ENCODE assay signal across 20 cellular contexts in the genomic region with DNA sequence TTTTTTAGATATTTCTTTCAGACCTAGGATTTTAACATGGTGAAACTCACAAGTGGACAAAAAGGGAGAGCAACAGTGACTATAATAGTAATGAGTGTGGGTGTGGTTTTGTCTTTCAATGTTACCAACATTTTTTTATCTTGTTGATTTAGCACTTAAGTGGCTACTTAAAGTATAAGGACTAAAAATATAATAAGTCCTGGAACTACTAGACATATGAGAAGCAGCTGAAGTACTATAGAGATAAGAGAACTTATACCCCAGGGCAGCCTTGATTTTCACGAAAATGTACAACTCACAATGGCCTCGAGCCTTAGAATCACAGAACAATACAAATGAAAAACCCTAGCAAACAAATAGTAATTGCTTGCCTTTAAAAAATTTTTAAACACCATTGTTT.
"Had no signal": no experiment of that assay in that cellular context is flagged by ENCODE, and none has a peak within 500 bp of the region (broad histone marks: within the 10 kb centered on the region; RNA-seq: fewer than 3 reads in every experiment).

No MANE protein-coding gene starts in this region.

- H3K27me3 ChIP-seq: body of pancreas, colonic mucosa, esophagus squamous epithelium, neutrophil, sigmoid colon, spleen had no signal

- H3K27ac ChIP-seq: body of pancreas, colonic mucosa, esophagus squamous epithelium, neutrophil, parathyroid adenoma, sigmoid colon, spleen, thoracic aorta had no signal

- H3K36me3 ChIP-seq: colonic mucosa, esophagus squamous epithelium, neutrophil, sigmoid colon, spleen, thoracic aorta had no signal

- H3K4me3 ChIP-seq: body of pancreas, colonic mucosa, esophagus squamous epithelium, sigmoid colon, spleen, thoracic aorta had no signal

- ATAC-seq: activated T-cell treated with anti-CD3 and anti-CD28 coated beads, Interleukin-2, amount 50 U/mL, for 72 hours; body of pancreas; left ventricle myocardium superior; natural killer cell; stimulated activated naive CD8-positive, alpha-beta T cell treated with anti-CD3 and anti-CD28 coated beads, Interleukin-15, amount 100 ng/mL, for 72 hours had no signal

- H3K4me1 ChIP-seq: body of pancreas, colonic mucosa, esophagus squamous epithelium, parathyroid adenoma, sigmoid colon, spleen had no signal

- DNase-seq: activated CD4-positive, alpha-beta T cell treated with anti-CD3 and anti-CD28 coated beads, Interleukin-2, amount 10 ng/mL, durations not matched to agents 7 days and 5 days; activated CD8-positive, alpha-beta memory T cell treated with anti-CD3 and anti-CD28 coated beads, Interleukin-2, amount 50 U/mL, for 48 hours; activated gamma-delta T cell; activated T-cell treated with anti-CD3 and anti-CD28 coated beads, Interleukin-2, amount 50 U/mL, for 72 hours; amniotic stem cell; body of pancreas; central memory CD4-positive, alpha-beta T cell; colonic mucosa; esophagus squamous epithelium; hippocampal formation; kidney; left ventricle myocardium superior; mesendoderm; natural killer cell; sigmoid colon; spleen; stimulated activated naive CD8-positive, alpha-beta T cell treated with anti-CD3 and anti-CD28 coated beads, Interleukin-15, amount 100 ng/mL, for 72 hours had no signal

- H3K9me3 ChIP-seq: colonic mucosa, neutrophil had no signal
